Comparison of ENCODE assay signal across 8 cellular contexts in genomic region chr12:51025748-51026654, GRCh38.
DNase-seq lines count a peak whose midpoint lies in the region; ATAC-seq lines count a peak whose summit lies in the region.

SLC11A2 (minus strand) TSS chr12:51026384; CDS start chr12:51010728, 15,656 bp downstream.

- peak; percentile 63 for DNase-seq in NCI-H2081 treated with DMSO at 0.1 percent for 48 hours (lab: John Stamatoyannopoulos, UW)
- peak; percentile 89 for DNase-seq in T1000 (lab: John Stamatoyannopoulos, UW)
- DNase-seq in astrocyte of the hippocampus (ENCODE audit: low read depth, low spot score): peak; percentile 98
- DNase-seq in hippocampal formation (lab: John Stamatoyannopoulos, UW): peak; percentile 95
- DNase-seq in retina: peak; percentile 96
- no peak for DNase-seq in cortex of kidney (lab: John Stamatoyannopoulos, UW)

- ATAC-seq in GM18508 (IDR thresholded peaks at IDR 0.05; ENCODE audit: insufficient read depth, unreplicated experiment) (peak; percentile 43), HG03039 (IDR thresholded peaks at IDR 0.05; ENCODE audit: unreplicated experiment) (peak; percentile 87)
